8 cellular contexts compared by ENCODE assay signal in the genomic region with DNA sequence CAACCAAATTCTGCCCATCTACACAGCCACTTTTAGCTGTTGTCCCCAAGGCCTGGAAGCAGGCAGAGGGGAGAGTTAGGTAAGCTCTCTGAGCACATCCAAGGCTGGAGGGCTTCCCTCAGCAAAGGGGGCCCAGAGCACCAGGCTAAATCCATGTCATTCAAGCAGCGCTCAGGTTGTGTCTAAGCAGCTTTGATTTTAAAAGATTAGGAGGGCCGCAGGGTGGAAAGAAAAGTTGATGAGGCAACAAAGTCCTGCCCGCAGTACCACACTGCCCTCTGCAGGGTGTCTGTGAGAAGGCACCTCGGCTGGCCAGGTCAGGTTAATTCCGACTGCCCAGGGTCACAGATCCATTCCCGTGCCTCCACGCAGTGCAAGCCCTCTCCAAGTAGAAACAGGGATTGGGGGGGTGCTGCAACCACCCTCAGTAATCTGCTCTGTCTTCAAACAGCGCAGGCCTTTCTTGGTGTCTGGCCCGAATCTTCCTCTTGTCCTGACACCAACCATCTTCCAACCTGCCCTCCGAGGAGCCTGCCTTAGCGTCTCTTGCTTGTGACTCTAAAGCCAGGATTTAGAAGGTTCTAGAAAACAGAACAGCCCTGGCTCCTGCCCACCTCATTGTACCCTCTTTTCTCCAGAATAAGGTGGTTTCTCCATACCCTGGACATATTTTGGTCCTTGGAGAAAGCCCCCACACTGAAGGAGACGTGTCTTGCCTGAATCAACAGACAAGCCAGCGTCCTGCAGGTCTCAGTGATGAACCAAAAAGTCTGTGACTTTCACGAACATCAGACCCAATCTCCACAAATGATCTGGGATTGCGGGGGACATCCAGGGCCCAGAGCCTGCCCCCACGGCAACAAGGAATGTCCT.
DNase-seq lines count a peak whose midpoint lies in the region; ATAC-seq and TF ChIP-seq lines count a peak whose summit lies in the region.

No MANE protein-coding gene starts in this region.

- peak; percentile 64 for ATAC-seq in HG02885 (IDR thresholded peaks at IDR 0.05; ENCODE audit: poor library complexity, unreplicated experiment)
- peak; percentile 94 to 99 (median 96) for ATAC-seq in right lobe of liver
- ATAC-seq in GM19328 (IDR thresholded peaks at IDR 0.05; ENCODE audit: unreplicated experiment), result no peak

- intact Hi-C loops in right lobe of liver (cut with DNase I), result loop anchor here in 1 of 2 donors (5.0 to 10.0 kb wide), 2 partner anchors 61 to 1039 kb away; no protein-coding TSS in a partner anchor

- H3K36me3 ChIP-seq in right lobe of liver, result no peaks in the 10 kb centered on the region

- TF ChIP-seq CTCF in right lobe of liver (IDR thresholded peaks at IDR 0.05), result peak; percentile 88 to 99 (median 98)

- H3K27ac ChIP-seq in right lobe of liver, result no peak overlapping the region

- peaks cover 0 to 3% (median 0%) of the 10 kb centered on the region in 4 donors for H3K4me1 ChIP-seq in right lobe of liver

- DNase-seq in DMS114 treated with DMSO at 0.1 percent for 48 hours (lab: John Stamatoyannopoulos, UW; ENCODE audit: unreplicated experiment), result peak; percentile 54
- DNase-seq in NCI-H69 (lab: John Stamatoyannopoulos, UW), result peak; percentile 46
- peak; percentile 47 to 67 for DNase-seq in activated CD4-positive, alpha-beta T cell treated with anti-CD3 and anti-CD28 coated beads, Interleukin-2, amount 50 U/mL, for 24 hours (ENCODE audit: low read depth in 1 of 2, low spot score in 1 of 2)
- peak; percentile 73 for DNase-seq in dedifferentiated amniotic fluid mesenchymal stem cell (ENCODE audit: extremely low spot score)
- peak; percentile 70 to 79 (median 76) for DNase-seq in right lobe of liver
- peak; percentile 73 for DNase-seq in stimulated activated CD4-positive, alpha-beta T cell treated with anti-CD3 and anti-CD28 coated beads, Interleukin-4, amount 100 ng/mL, for 24 hours

- H3K27me3 ChIP-seq in right lobe of liver, result no peaks in the 10 kb centered on the region

- H3K4me3 ChIP-seq in right lobe of liver, result no peak overlapping the region

- no peaks in the 10 kb centered on the region for H3K9me3 ChIP-seq in right lobe of liver

- TF ChIP-seq POLR2A in right lobe of liver (IDR thresholded peaks at IDR 0.05), result no peak

- WGBS in right lobe of liver (ENCODE audit: insufficient coverage, low coverage, low lambda C conversion rate, missing lambda C conversion rate), result 31% methylated on average over 10 of the region's 16 CpGs
